10 cellular contexts compared by ENCODE assay signal in the genomic region with DNA sequence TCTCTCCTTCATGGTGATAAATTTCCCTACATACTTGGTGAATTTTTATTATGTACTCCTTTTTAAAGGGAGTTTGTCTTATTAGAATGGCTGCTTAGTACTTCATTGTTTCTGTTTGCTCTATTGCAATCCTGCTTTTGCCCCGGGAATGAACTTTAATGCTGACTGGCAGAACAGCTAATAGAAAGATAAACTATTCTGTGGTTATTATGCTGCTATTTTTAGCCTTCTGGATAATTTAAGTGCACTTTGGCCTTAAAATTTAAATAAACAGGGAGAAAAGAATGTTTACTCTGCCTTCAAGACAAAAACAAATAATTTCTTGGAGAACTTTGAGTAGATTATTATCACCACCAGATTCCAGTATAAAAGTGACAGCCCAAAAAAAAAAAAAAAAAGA.
A peak's percentile ranks its signal among the peaks of the same experiment; 100 is the strongest.
DNase-seq lines count a peak whose midpoint lies in the region; ATAC-seq and TF ChIP-seq lines count a peak whose summit lies in the region.
"Had no signal": no experiment of that assay in that cellular context is flagged by ENCODE, and none has a peak within 500 bp of the region (broad histone marks: within the 10 kb centered on the region; RNA-seq: fewer than 3 reads in every experiment).

No MANE protein-coding gene starts in this region.

- H3K27ac ChIP-seq in ascending aorta (peak overlapping the region; percentile 40 to 42), left ventricle myocardium inferior (replicated peaks) (peak overlapping the region; percentile 55)

- H3K27me3 ChIP-seq in ascending aorta (no peaks in the 10 kb centered on the region), left ventricle myocardium inferior (ENCODE audit: low read depth) (no peaks in the 10 kb centered on the region)

- peak; percentile 61 for ATAC-seq in sciatic nerve
- ATAC-seq in HG03280 (IDR thresholded peaks at IDR 0.05; ENCODE audit: unreplicated experiment), result no peak
- no peak for ATAC-seq in HG02623 (IDR thresholded peaks at IDR 0.05; ENCODE audit: unreplicated experiment)
- ATAC-seq: stimulated activated memory B cell treated with anti-CD40 and anti-IgM and Interleukin-4, amounts not matched to agents 10 μg/mL and 1 μg/mL and 100 μg/mL, for 72 hours had no signal

- H3K9me3 ChIP-seq in ascending aorta (no peaks in the 10 kb centered on the region), left ventricle myocardium inferior (replicated peaks) (no peaks in the 10 kb centered on the region)

- H3K4me3 ChIP-seq in ascending aorta (no peak overlapping the region), left ventricle myocardium inferior (peak overlapping the region; percentile 29)

- H3K36me3 ChIP-seq in ascending aorta (no peaks in the 10 kb centered on the region), left ventricle myocardium inferior (no peaks in the 10 kb centered on the region)

- intact Hi-C loops in ascending aorta (cut with DNase I), result no loop called here
- intact Hi-C loops in left ventricle myocardium inferior (cut with micrococcal nuclease), result no loop called here
- intact Hi-C loops in sciatic nerve (cut with DNase I), result no loop called here

- peak; percentile 81 for DNase-seq in H4 (ENCODE audit: low spot score)
- DNase-seq in ascending aorta (ENCODE audit: low spot score in 2 of 2), result no peak
- DNase-seq in left ventricle myocardium inferior, result no peak
- DNase-seq in sciatic nerve (ENCODE audit: low spot score), result no peak
- no peak for DNase-seq in activated effector memory CD4-positive, alpha-beta T cell treated with Interleukin-2 at 50 U/mL for 16 hours
- no peak for DNase-seq in cerebellar nuclear complex (lab: John Stamatoyannopoulos, UW)
- DNase-seq: NCI-H1694 treated with DMSO at 0.1 percent for 48 hours had no signal

- H3K4me1 ChIP-seq in ascending aorta (peaks cover 0 to 9% of the 10 kb centered on the region in 2 donors), left ventricle myocardium inferior (peaks cover 28% of the 10 kb centered on the region)

- TF ChIP-seq CTCF in ascending aorta (IDR thresholded peaks at IDR 0.05) (no peak), left ventricle myocardium inferior (IDR thresholded peaks at IDR 0.05; ENCODE audit: borderline replicate concordance) (no peak)
